ENCODE assay signal across 30 cellular contexts in the genomic region with DNA sequence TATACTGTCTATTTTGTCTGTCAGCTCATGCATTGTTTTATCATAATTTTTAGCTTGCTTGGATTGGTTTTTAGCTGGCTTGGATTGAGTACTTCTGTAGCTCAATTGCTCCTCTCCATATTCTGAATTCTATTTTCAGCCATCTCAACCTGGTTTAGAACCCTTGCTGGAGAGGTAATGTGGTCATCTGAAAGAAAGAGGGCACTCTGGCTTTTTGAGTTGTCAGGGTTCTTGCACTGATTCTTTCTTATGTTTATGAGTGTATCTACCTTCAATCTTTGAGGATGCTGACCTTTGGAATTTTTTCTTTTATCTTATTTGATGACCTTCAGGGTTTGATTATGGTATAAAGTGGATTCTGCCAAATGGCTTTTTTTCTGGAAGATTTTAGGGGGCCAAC.
A peak's percentile ranks its signal among the peaks of the same experiment; 100 is the strongest.
DNase-seq lines count a peak whose midpoint lies in the region; ATAC-seq, FAIRE-seq and TF ChIP-seq lines count a peak whose summit lies in the region.
"Had no signal": no experiment of that assay in that cellular context is flagged by ENCODE, and none has a peak within 500 bp of the region (broad histone marks: within the 10 kb centered on the region; RNA-seq: fewer than 3 reads in every experiment).

No MANE protein-coding gene starts in this region.

- no peaks in the 10 kb centered on the region for H4K20me1 ChIP-seq in H1 (replicated peaks in 1 of 2; ENCODE audit: control insufficient read depth in 1 of 2, insufficient read depth in 2 of 2, low read length in 2 of 2)

- no peak overlapping the region for H4K91ac ChIP-seq in H1 (replicated peaks; ENCODE audit: insufficient read length, low read length)

- H3K9me3 ChIP-seq in H1 (ENCODE audit: insufficient read depth in 2 of 2, low read depth in 1 of 2, low read length in 1 of 2), result peaks cover 0 to 4% of the 10 kb centered on the region in 2 experiments; a peak in 1 of 4 replicates
- H3K9me3 ChIP-seq: pancreas, SK-N-SH, thyroid gland had no signal

- no peak for TF ChIP-seq EP300 in H1 (IDR thresholded peaks at IDR 0.05; ENCODE audit: borderline replicate concordance in 1 of 2, low read depth in 2 of 2, low read length in 2 of 2)

- no peaks in the 10 kb centered on the region for H3K36me3 ChIP-seq in H1 (ENCODE audit: control insufficient read depth in 2 of 4, insufficient read depth in 4 of 4, low read length in 3 of 4)
- H3K36me3 ChIP-seq: pancreas, stomach, thyroid gland had no signal

- POLR2A ChIA-PET in H1 (lab: Charles Lee; ENCODE audit: partially characterized antibody), result no interaction called here

- no peak overlapping the region for H3K23ac ChIP-seq in H1 (ENCODE audit: insufficient read length)

- no peak overlapping the region for H2BK20ac ChIP-seq in H1 (ENCODE audit: low read length)

- H2BK5ac ChIP-seq in H1 (ENCODE audit: low read depth, low read length), result no peak overlapping the region

- no peak overlapping the region for H3K4ac ChIP-seq in H1 (replicated peaks; ENCODE audit: insufficient read length, low read depth, low read length)

- no peak overlapping the region for H2AK5ac ChIP-seq in H1 (ENCODE audit: low read depth, low read length)

- no peak overlapping the region for H3K18ac ChIP-seq in H1 (ENCODE audit: extremely low read depth, low read length)

- H4K8ac ChIP-seq in H1 (ENCODE audit: extremely low read depth, insufficient read depth, low read length), result no peak overlapping the region

- H2BK120ac ChIP-seq in H1 (replicated peaks; ENCODE audit: low read depth, low read length), result no peak overlapping the region

- no peak overlapping the region for H3K14ac ChIP-seq in H1 (ENCODE audit: insufficient read length)

- no peak overlapping the region for H3K27ac ChIP-seq in H1 (ENCODE audit: low read depth, low read length)
- H3K27ac ChIP-seq: 22Rv1, dorsolateral prefrontal cortex, pancreas, stomach, thyroid gland had no signal

- CTCF ChIA-PET in H1 (lab: Charles Lee; ENCODE audit: partially characterized antibody), result interaction anchor here (0.7 to 2.5 kb wide), 10 partner anchors 9 to 631 kb away, joined by 3 to 11 read pairs (median 3); no protein-coding TSS in a partner anchor

- no peak overlapping the region for H3K56ac ChIP-seq in H1 (replicated peaks; ENCODE audit: insufficient read length, low read depth, low read length)

- H3K4me3 ChIP-seq in H1 (ENCODE audit: extremely low read depth in 1 of 4, insufficient read depth in 2 of 4, low read depth in 3 of 4, low read length in 4 of 4), result no peak overlapping the region
- H3K4me3 ChIP-seq: dorsolateral prefrontal cortex, lung, pancreas, stomach, thyroid gland had no signal

- no peak overlapping the region for H2BK12ac ChIP-seq in H1 (ENCODE audit: low read depth, low read length)

- H4K5ac ChIP-seq in H1 (ENCODE audit: insufficient read length, low read depth, low read length), result no peak overlapping the region

- no peaks in the 10 kb centered on the region for H3K4me1 ChIP-seq in H1 (replicated peaks in 1 of 4; ENCODE audit: control insufficient read depth in 3 of 4, insufficient read depth in 4 of 4, low read length in 3 of 4)
- H3K4me1 ChIP-seq: pancreas, stomach, thyroid gland had no signal

- H2AFZ ChIP-seq in H1 (ENCODE audit: low read length), result no peak overlapping the region

- no peaks in the 10 kb centered on the region for H3K27me3 ChIP-seq in H1 (replicated peaks in 1 of 4; ENCODE audit: control insufficient read depth in 3 of 4, extremely low read depth in 1 of 4, insufficient read depth in 3 of 4, low read length in 3 of 4)
- H3K27me3 ChIP-seq: dorsolateral prefrontal cortex, pancreas, stomach, thyroid gland had no signal

- H3K23me2 ChIP-seq in H1 (ENCODE audit: low read depth, low read length), result no peaks in the 10 kb centered on the region

- TF ChIP-seq CTCF in H1 (IDR thresholded peaks at IDR 0.05; ENCODE audit: control extremely low read depth in 1 of 3, insufficient read depth in 1 of 3, low read depth in 1 of 3, low read length in 3 of 3) (peak in 2 of 3 experiments; percentile 21 to 43; a peak in 2 of 4 replicates), omental fat pad (IDR thresholded peaks at IDR 0.05) (no peak)

- H2BK15ac ChIP-seq in H1 (ENCODE audit: low read length), result no peak overlapping the region

- DNase-seq in DMS 273 (lab: John Stamatoyannopoulos, UW; ENCODE audit: unreplicated experiment) (peak; percentile 25), DMS 273 treated with DMSO at 0.1 percent for 48 hours (lab: John Stamatoyannopoulos, UW) (no peak), NCI-H748 treated with DMSO at 0.1 percent for 48 hours (lab: John Stamatoyannopoulos, UW) (peak; percentile 6), H1 (ENCODE audit: low read depth in 1 of 2, low spot score in 2 of 2) (no peak), kidney tubule cell (ENCODE audit: low spot score) (peak; percentile 5), NCI-H2081 treated with DMSO at 0.1 percent for 48 hours (lab: John Stamatoyannopoulos, UW) (no peak), omental fat pad (ENCODE audit: low spot score) (no peak)
- DNase-seq: activated CD4-positive, alpha-beta T cell treated with anti-CD3 and anti-CD28 coated beads for 4 hours; activated CD8-positive, alpha-beta memory T cell treated with anti-CD3 and anti-CD28 coated beads for 24 hours; activated effector memory CD4-positive, alpha-beta T cell treated with anti-CD3 and anti-CD28 coated beads, Interleukin-2, amount 50 U/mL, for 16 hours; activated naive CD8-positive, alpha-beta T cell treated with anti-CD3 and anti-CD28 coated beads for 36 hours; CD4-positive, alpha-beta T cell; dorsolateral prefrontal cortex; kidney; NCI-H1092; NCI-H187; NCI-H2227 treated with DMSO at 0.1 percent for 48 hours; NCI-H774; nephron progenitor cell; right cardiac atrium; SK-N-SH; stimulated activated CD4-positive, alpha-beta T cell treated with anti-CD3 and anti-CD28 coated beads, Interleukin-2, amount 100 ng/mL, for 24 hours; stomach; thyroid gland had no signal

- no peak overlapping the region for H3K4me2 ChIP-seq in H1 (ENCODE audit: insufficient read depth in 1 of 2, low read depth in 2 of 2, low read length in 2 of 2)
- H3K4me2 ChIP-seq: SK-N-SH had no signal

- no peak overlapping the region for H3K9ac ChIP-seq in H1 (replicated peaks in 1 of 4; ENCODE audit: extremely low read depth in 1 of 4, low read depth in 3 of 4, low read length in 3 of 4)
- H3K9ac ChIP-seq: SK-N-SH had no signal

- no peaks in the 10 kb centered on the region for H3K79me2 ChIP-seq in H1 (ENCODE audit: control insufficient read depth in 1 of 2, insufficient read depth in 2 of 2, low read length in 2 of 2)

- TF ChIP-seq RAD21 in H1 (IDR thresholded peaks at IDR 0.05 in 1 of 2, conservative IDR thresholded peaks at IDR 0.05 in 1 of 2; ENCODE audit: low read depth in 2 of 2, low read length in 2 of 2), result peak; percentile 54 to 63

- ATAC-seq in omental fat pad (ENCODE audit: low FRiP score), result no peak
- ATAC-seq in GM19452 (IDR thresholded peaks at IDR 0.05; ENCODE audit: unreplicated experiment), result no peak
- ATAC-seq: pancreas, right cardiac atrium had no signal

- no peak for TF ChIP-seq POLR2A in H1 (IDR thresholded peaks at IDR 0.05; ENCODE audit: control extremely low read depth in 1 of 2, low read depth in 2 of 2, low read length in 2 of 2)

- no peaks in the 10 kb centered on the region for H3K79me1 ChIP-seq in H1 (ENCODE audit: low read depth, low read length)

- no peak for FAIRE-seq in H1 (lab: Jason Lieb, UNC)
- FAIRE-seq: astrocyte, D721Med, kidney, pancreas had no signal

TF ChIP-seq in H1, 55 proteins besides CTCF, POLR2A, EP300 and RAD21:
- TF ChIP-seq YY1 (IDR thresholded peaks at IDR 0.05; ENCODE audit: low read depth, low read length) (no peak), RXRA (IDR thresholded peaks at IDR 0.05; ENCODE audit: insufficient read depth, low read depth, low read length) (no peak), SP1 (IDR thresholded peaks at IDR 0.05; ENCODE audit: low read depth, low read length) (no peak), GABPA (IDR thresholded peaks at IDR 0.05; ENCODE audit: borderline replicate concordance, insufficient read depth, low read length) (no peak), SIX5 (IDR thresholded peaks at IDR 0.05; ENCODE audit: low read depth, low read length) (no peak), KDM4A (IDR thresholded peaks at IDR 0.05; ENCODE audit: low read depth, low read length, severe bottlenecking) (no peak), SP4 (IDR thresholded peaks at IDR 0.05; ENCODE audit: low read length) (no peak), NANOG (IDR thresholded peaks at IDR 0.05; ENCODE audit: insufficient read depth, low read depth, low read length, poor library complexity, severe bottlenecking) (no peak), SIN3A (conservative IDR thresholded peaks at IDR 0.05 in 1 of 2, IDR thresholded peaks at IDR 0.05 in 1 of 2; ENCODE audit: low read depth in 1 of 2, low read length in 2 of 2) (no peak), JUN (IDR thresholded peaks at IDR 0.05; ENCODE audit: low read depth, low read length) (no peak), TAF7 (optimal IDR thresholded peaks at IDR 0.05; ENCODE audit: borderline replicate concordance, low read depth, low read length) (no peak), CHD1 (IDR thresholded peaks at IDR 0.05; ENCODE audit: low read depth, low read length) (no peak), SRF (IDR thresholded peaks at IDR 0.05; ENCODE audit: low read depth, low read length) (no peak), POU5F1 (IDR thresholded peaks at IDR 0.05; ENCODE audit: low read depth, low read length) (no peak), MAFK (IDR thresholded peaks at IDR 0.05; ENCODE audit: low read depth, low read length) (no peak), ZNF274 (IDR thresholded peaks at IDR 0.05; ENCODE audit: borderline replicate concordance, extremely low read depth, low read length) (no peak), SIRT6 (IDR thresholded peaks at IDR 0.05; ENCODE audit: low read length) (no peak)
- TF ChIP-seq, protein P1, sequence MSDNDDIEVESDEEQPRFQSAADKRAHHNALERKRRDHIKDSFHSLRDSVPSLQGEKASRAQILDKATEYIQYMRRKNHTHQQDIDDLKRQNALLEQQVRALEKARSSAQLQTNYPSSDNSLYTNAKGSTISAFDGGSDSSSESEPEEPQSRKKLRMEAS (IDR thresholded peaks at IDR 0.05), result no peak
- TF ChIP-seq, protein P2, sequence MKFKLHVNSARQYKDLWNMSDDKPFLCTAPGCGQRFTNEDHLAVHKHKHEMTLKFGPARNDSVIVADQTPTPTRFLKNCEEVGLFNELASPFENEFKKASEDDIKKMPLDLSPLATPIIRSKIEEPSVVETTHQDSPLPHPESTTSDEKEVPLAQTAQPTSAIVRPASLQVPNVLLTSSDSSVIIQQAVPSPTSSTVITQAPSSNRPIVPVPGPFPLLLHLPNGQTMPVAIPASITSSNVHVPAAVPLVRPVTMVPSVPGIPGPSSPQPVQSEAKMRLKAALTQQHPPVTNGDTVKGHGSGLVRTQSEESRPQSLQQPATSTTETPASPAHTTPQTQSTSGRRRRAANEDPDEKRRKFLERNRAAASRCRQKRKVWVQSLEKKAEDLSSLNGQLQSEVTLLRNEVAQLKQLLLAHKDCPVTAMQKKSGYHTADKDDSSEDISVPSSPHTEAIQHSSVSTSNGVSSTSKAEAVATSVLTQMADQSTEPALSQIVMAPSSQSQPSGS (IDR thresholded peaks at IDR 0.05; ENCODE audit: low read length), result no peak

Comparison
In these comparisons a context has a peak if more than half of its experiments do, and no peak if none do; other contexts are left out.
1. DNase-seq: peak in DMS 273 (single experiment), NCI-H748 treated with DMSO at 0.1 percent for 48 hours (single experiment) and kidney tubule cell (single experiment); none in DMS 273 treated with DMSO at 0.1 percent for 48 hours (single experiment), H1 (0 of 2), NCI-H2081 treated with DMSO at 0.1 percent for 48 hours (single experiment) and omental fat pad (single experiment).
2. CTCF ChIP-seq: peak in H1 (2 of 3); none in omental fat pad (0 of 3).